15 cellular contexts compared by ENCODE assay signal in the genomic region with DNA sequence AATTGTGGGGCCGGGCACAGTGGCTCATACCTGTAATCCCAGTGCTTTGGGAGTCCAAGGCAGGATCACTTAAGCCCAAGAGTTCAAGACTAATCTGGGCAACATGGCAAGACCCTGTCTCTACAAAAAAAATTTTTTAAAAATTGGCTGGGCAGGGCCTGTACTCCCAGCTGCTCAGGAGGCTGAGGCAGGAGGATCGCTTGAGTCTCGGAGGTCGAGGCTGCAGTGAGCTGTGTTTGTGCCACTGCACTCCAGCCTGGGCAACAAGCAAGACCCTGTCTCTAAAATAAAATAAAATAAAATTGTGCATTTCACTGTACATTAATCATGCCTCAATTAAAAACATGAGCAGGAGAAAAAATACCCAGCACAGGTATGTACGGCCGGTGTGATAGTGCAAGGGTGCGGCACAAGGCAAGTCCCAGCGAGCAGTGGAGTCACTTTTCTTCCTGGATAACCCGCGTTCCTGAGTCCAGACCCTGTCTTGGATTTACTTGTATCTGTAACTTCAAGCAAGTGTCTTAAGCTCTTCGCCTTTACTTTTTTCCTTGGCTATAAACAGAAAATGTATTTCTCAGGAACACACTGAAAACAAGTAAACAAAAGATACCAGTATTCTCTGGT. TPM values are rescaled to one million over a fixed set of nuclear protein-coding genes. Genes with fewer than 3 reads are reported as not detected.
DNase-seq lines count a peak whose midpoint lies in the region; ATAC-seq and TF ChIP-seq lines count a peak whose summit lies in the region.
"Had no signal": no experiment of that assay in that cellular context is flagged by ENCODE, and none has a peak within 500 bp of the region (broad histone marks: within the 10 kb centered on the region; RNA-seq: fewer than 3 reads in every experiment).

No MANE protein-coding gene starts in this region.

- H3K27ac ChIP-seq in adrenal gland (peak overlapping the region in 3 of 5 donors; percentile 13 to 52 (median 47)), foreskin keratinocyte (peak overlapping the region; percentile 78), vagina (peak overlapping the region; percentile 88)

- no peaks in the 10 kb centered on the region for H3K9me3 Mint-ChIP-seq in progenitor cell of endocrine pancreas (ENCODE audit: low read depth)
- H3K9me3 Mint-ChIP-seq: T-cell had no signal

- H3K36me3 Mint-ChIP-seq in progenitor cell of endocrine pancreas (ENCODE audit: insufficient read depth): peaks cover 18% of the 10 kb centered on the region

- H3K27me3 Mint-ChIP-seq in progenitor cell of endocrine pancreas: no peaks in the 10 kb centered on the region
- H3K27me3 Mint-ChIP-seq: activated naive CD8-positive, alpha-beta T cell; T-cell had no signal

- WGBS in adrenal gland, 4 donors: 94 to 97% (median 95%) methylated on average over 11 of the region's 11 CpGs

- no peak overlapping the region for H3K4me3 ChIP-seq in adrenal gland
- H3K4me3 ChIP-seq in vagina: no peak overlapping the region
- H3K4me3 ChIP-seq: coronary artery had no signal

- H3K27me3 ChIP-seq in adrenal gland (no peaks in the 10 kb centered on the region), foreskin keratinocyte (no peaks in the 10 kb centered on the region), vagina (no peaks in the 10 kb centered on the region)

- H3K27ac Mint-ChIP-seq in progenitor cell of endocrine pancreas: peak overlapping the region; percentile 69

- TF ChIP-seq CTCF in adrenal gland (IDR thresholded peaks at IDR 0.05): no peak
- TF ChIP-seq CTCF in foreskin keratinocyte (conservative IDR thresholded peaks at IDR 0.05): no peak
- TF ChIP-seq CTCF in progenitor cell of endocrine pancreas (IDR thresholded peaks at IDR 0.05; ENCODE audit: unreplicated experiment): no peak
- no peak for TF ChIP-seq CTCF in vagina (IDR thresholded peaks at IDR 0.05)

- TF ChIP-seq POLR2A in adrenal gland (IDR thresholded peaks at IDR 0.05) (no peak), vagina (IDR thresholded peaks at IDR 0.05) (no peak)

- H3K36me3 ChIP-seq in adrenal gland (replicated peaks in 1 of 2): peaks cover 0 to 8% of the 10 kb centered on the region in 2 donors
- no peaks in the 10 kb centered on the region for H3K36me3 ChIP-seq in vagina

- peaks cover 38% of the 10 kb centered on the region for H3K4me1 Mint-ChIP-seq in progenitor cell of endocrine pancreas (ENCODE audit: low read depth)

- no peak overlapping the region for H3K4me3 Mint-ChIP-seq in progenitor cell of endocrine pancreas (ENCODE audit: low read depth)
- H3K4me3 Mint-ChIP-seq: activated naive CD8-positive, alpha-beta T cell; T-cell had no signal

- no peaks in the 10 kb centered on the region for H3K9me3 ChIP-seq in adrenal gland (replicated peaks in 1 of 3)
- no peaks in the 10 kb centered on the region for H3K9me3 ChIP-seq in vagina

- intact Hi-C loops in adrenal gland (cut with DNase I) (no loop called here), vagina (cut with DNase I) (no loop called here), Right ventricle myocardium inferior (cut with DNase I) (no loop called here)

- DNase-seq in adrenal gland (peak in 1 of 7 donors; percentile 7), foreskin keratinocyte (peak; percentile 73 to 84), progenitor cell of endocrine pancreas (ENCODE audit: low spot score, unreplicated experiment) (no peak), vagina (ENCODE audit: extremely low spot score in 2 of 2) (no peak), Right ventricle myocardium inferior (ENCODE audit: missing footprints) (no peak)
- DNase-seq in activated naive CD4-positive, alpha-beta T cell treated with anti-CD3 and anti-CD28 coated beads, Interleukin-2, amount 50 U/mL, for 16 hours: no peak
- DNase-seq in stimulated activated CD4-positive, alpha-beta T cell treated with anti-CD3 and anti-CD28 coated beads, Interleukin-1b, Interleukin-23, amount 100 ng/mL, for 48 hours: no peak
- DNase-seq: activated CD8-positive, alpha-beta memory T cell treated with anti-CD3 and anti-CD28 coated beads, Interleukin-2, amount 50 U/mL, for 4 hours; midbrain; NCI-H2171; stimulated activated CD4-positive, alpha-beta T cell treated with anti-CD3 and anti-CD28 coated beads, Interleukin-4, amount 100 ng/mL, for 1 hour; T-cell had no signal

- ATAC-seq in foreskin keratinocyte: peak; percentile 69
- ATAC-seq in HG03378 (IDR thresholded peaks at IDR 0.05; ENCODE audit: unreplicated experiment): no peak
- no peak for ATAC-seq in Right ventricle myocardium inferior
- ATAC-seq: T-cell had no signal

- peaks cover 13 to 59% of the 10 kb centered on the region in 2 donors for H3K4me1 ChIP-seq in adrenal gland (replicated peaks in 1 of 2)
- peaks cover 56% of the 10 kb centered on the region for H3K4me1 ChIP-seq in foreskin keratinocyte
- H3K4me1 ChIP-seq in vagina: peaks cover 71% of the 10 kb centered on the region

RNA-seq across cellular contexts. Expression of a gene that starts 11.4 kb away (rescaled TPM):
- total RNA-seq in adrenal gland (10 to 100 TPM; 39.7 to 74.6 (median 47.2) TPM), foreskin keratinocyte (45.3 and 50.0 TPM in 2 replicates), progenitor cell of endocrine pancreas (67.3 TPM in 2 replicates), vagina (37.3 TPM), Right ventricle myocardium inferior (41.4 TPM)
- polyA plus RNA-seq in adrenal gland (10 to 100 TPM; 22.5 to 34.8 (median 24.4) TPM), foreskin keratinocyte (25.7 and 31.8 TPM in 2 replicates)

RNA-seq across cellular contexts. Expression of a gene that starts 27.6 kb away (rescaled TPM):
- total RNA-seq in adrenal gland (10 to 100 TPM; 13.7 to 36.7 (median 22.8) TPM), foreskin keratinocyte (4.9 and 6.0 TPM in 2 replicates), progenitor cell of endocrine pancreas (15.2 and 16.3 TPM in 2 replicates), vagina (26.8 TPM), Right ventricle myocardium inferior (7.4 TPM)
- polyA plus RNA-seq in adrenal gland (10 to 100 TPM in 1 of 3 donors, 1 to 10 TPM in 2; 8.6 to 12.2 (median 9.5) TPM), foreskin keratinocyte (3.4 and 4.0 TPM in 2 replicates)

Comparison
In these comparisons a context has a peak if more than half of its experiments do, and no peak if none do; other contexts are left out.
1. DNase-seq: peak in foreskin keratinocyte (2 of 2); none in progenitor cell of endocrine pancreas (single experiment), vagina (0 of 2), activated naive CD4-positive, alpha-beta T cell treated with anti-CD3 and anti-CD28 coated beads, Interleukin-2, amount 50 U/mL, for 16 hours (single experiment), stimulated activated CD4-positive, alpha-beta T cell treated with anti-CD3 and anti-CD28 coated beads, Interleukin-1b, Interleukin-23, amount 100 ng/mL, for 48 hours (single experiment) and Right ventricle myocardium inferior (single experiment).
2. Peak in every context shown above with its lines, with median percentiles within 50 percentile points of each other: H3K27ac ChIP-seq.